ENCODE assay signal across 11 cellular contexts in genomic region chr1:233543338-233544255, GRCh38.
A peak's percentile ranks its signal among the peaks of the same experiment; 100 is the strongest.
DNase-seq lines count a peak whose midpoint lies in the region; ATAC-seq, FAIRE-seq and TF ChIP-seq lines count a peak whose summit lies in the region.
"Had no signal": no experiment of that assay in that cellular context is flagged by ENCODE, and none has a peak within 500 bp of the region (broad histone marks: within the 10 kb centered on the region; RNA-seq: fewer than 3 reads in every experiment).

No MANE protein-coding gene starts in this region.

- H3K27ac ChIP-seq in pancreas, result no peak overlapping the region
- no peak overlapping the region for H3K27ac ChIP-seq in CD4-positive, alpha-beta T cell (ENCODE audit: low read depth, low read length)
- H3K27ac ChIP-seq: thoracic aorta had no signal

- POLR2A ChIA-PET in CD4-positive, alpha-beta T cell (lab: Charles Lee), result no interaction called here

- no peaks in the 10 kb centered on the region for H3K4me1 ChIP-seq in pancreas

- peak in 3 of 4 donors; percentile 66 to 81 (median 80) for ATAC-seq in pancreas
- no peak for ATAC-seq in CD4-positive, alpha-beta T cell (ENCODE audit: poor library complexity)

- no peaks in the 10 kb centered on the region for H3K27me3 ChIP-seq in pancreas
- H3K27me3 ChIP-seq in CD4-positive, alpha-beta T cell (ENCODE audit: control insufficient read depth, insufficient read depth, low read length), result no peaks in the 10 kb centered on the region

- CTCF ChIA-PET in CD4-positive, alpha-beta T cell (lab: Charles Lee), result no interaction called here

- H3K27me3 Mint-ChIP-seq in CD4-positive, alpha-beta T cell, result peaks cover 8% of the 10 kb centered on the region

- H3K36me3 Mint-ChIP-seq in CD4-positive, alpha-beta T cell (ENCODE audit: low read depth), result no peaks in the 10 kb centered on the region

- peak; percentile 70 for DNase-seq in ELF-1 (ENCODE audit: low read depth, low spot score)
- DNase-seq in NCI-H446 treated with DMSO at 0.1 percent for 48 hours (lab: John Stamatoyannopoulos, UW), result peak; percentile 29
- peak; percentile 87 for DNase-seq in epithelial cell of proximal tubule (ENCODE audit: low read depth)
- DNase-seq in pancreas, result peak in 1 of 6 donors; percentile 21
- DNase-seq in activated naive CD4-positive, alpha-beta T cell treated with Interleukin-2 at 50 U/mL for 16 hours, result no peak
- DNase-seq in NCI-H128 (lab: John Stamatoyannopoulos, UW; ENCODE audit: unreplicated experiment), result no peak
- DNase-seq in SHP77 treated with DMSO at 0.1 percent for 48 hours (lab: John Stamatoyannopoulos, UW), result no peak
- no peak for DNase-seq in CD4-positive, alpha-beta T cell

- H3K9me3 Mint-ChIP-seq in CD4-positive, alpha-beta T cell, result no peaks in the 10 kb centered on the region
- H3K9me3 Mint-ChIP-seq: central memory CD8-positive, alpha-beta T cell; T-helper 1 cell treated with Interleukin-12 subunit alpha and Interleukin-12 subunit beta and Interleukin-4 antibody, amounts not matched to agents 30 μg/mL and 1 μg/mL, for 36 hours had no signal

- H3K27ac Mint-ChIP-seq in CD4-positive, alpha-beta T cell, result no peak overlapping the region
- H3K27ac Mint-ChIP-seq: T-helper 1 cell treated with Interleukin-12 subunit alpha and Interleukin-12 subunit beta and Interleukin-4 antibody, amounts not matched to agents 30 μg/mL and 1 μg/mL, for 36 hours had no signal

- WGBS in pancreas, 2 donors, result 52 to 60% methylated on average over 8 of the region's 8 CpGs

- H3K36me3 ChIP-seq in pancreas, result no peaks in the 10 kb centered on the region
- H3K36me3 ChIP-seq: thoracic aorta had no signal

- no peaks in the 10 kb centered on the region for H3K9me3 ChIP-seq in pancreas
- no peaks in the 10 kb centered on the region for H3K9me3 ChIP-seq in CD4-positive, alpha-beta T cell (ENCODE audit: control insufficient read depth, low read length)
- H3K9me3 ChIP-seq: thoracic aorta had no signal

- no peak overlapping the region for H3K4me3 Mint-ChIP-seq in CD4-positive, alpha-beta T cell
- H3K4me3 Mint-ChIP-seq: central memory CD8-positive, alpha-beta T cell; T-helper 1 cell treated with Interleukin-12 subunit alpha and Interleukin-12 subunit beta and Interleukin-4 antibody, amounts not matched to agents 30 μg/mL and 1 μg/mL, for 36 hours had no signal

- TF ChIP-seq CTCF in epithelial cell of proximal tubule (conservative IDR thresholded peaks at IDR 0.05; ENCODE audit: low read depth, low read length), result no peak
- TF ChIP-seq CTCF in pancreas (IDR thresholded peaks at IDR 0.05), result no peak
- TF ChIP-seq CTCF in CD4-positive, alpha-beta T cell (IDR thresholded peaks at IDR 0.05), result no peak

- H3K4me3 ChIP-seq in epithelial cell of proximal tubule (ENCODE audit: low read depth, low read length), result no peak overlapping the region
- no peak overlapping the region for H3K4me3 ChIP-seq in pancreas
- H3K4me3 ChIP-seq: thoracic aorta had no signal

- intact Hi-C loops in pancreas (cut with DNase I), result no loop called here
- intact Hi-C loops in CD4-positive, alpha-beta T cell (cut with DNase I, micrococcal nuclease), result no loop called here

- no peak for FAIRE-seq in pancreas (lab: Jason Lieb, UNC)

- no peaks in the 10 kb centered on the region for H3K4me1 Mint-ChIP-seq in CD4-positive, alpha-beta T cell (ENCODE audit: low read depth)
- H3K4me1 Mint-ChIP-seq: central memory CD8-positive, alpha-beta T cell had no signal

Comparison
In these comparisons a context has a peak if more than half of its experiments do, and no peak if none do; other contexts are left out.
1. DNase-seq: peak in ELF-1 (single experiment), NCI-H446 treated with DMSO at 0.1 percent for 48 hours (single experiment) and epithelial cell of proximal tubule (single experiment); none in activated naive CD4-positive, alpha-beta T cell treated with Interleukin-2 at 50 U/mL for 16 hours (single experiment), NCI-H128 (single experiment), SHP77 treated with DMSO at 0.1 percent for 48 hours (single experiment) and CD4-positive, alpha-beta T cell (0 of 10).